ENCODE assay signal across 8 cellular contexts in the genomic region with DNA sequence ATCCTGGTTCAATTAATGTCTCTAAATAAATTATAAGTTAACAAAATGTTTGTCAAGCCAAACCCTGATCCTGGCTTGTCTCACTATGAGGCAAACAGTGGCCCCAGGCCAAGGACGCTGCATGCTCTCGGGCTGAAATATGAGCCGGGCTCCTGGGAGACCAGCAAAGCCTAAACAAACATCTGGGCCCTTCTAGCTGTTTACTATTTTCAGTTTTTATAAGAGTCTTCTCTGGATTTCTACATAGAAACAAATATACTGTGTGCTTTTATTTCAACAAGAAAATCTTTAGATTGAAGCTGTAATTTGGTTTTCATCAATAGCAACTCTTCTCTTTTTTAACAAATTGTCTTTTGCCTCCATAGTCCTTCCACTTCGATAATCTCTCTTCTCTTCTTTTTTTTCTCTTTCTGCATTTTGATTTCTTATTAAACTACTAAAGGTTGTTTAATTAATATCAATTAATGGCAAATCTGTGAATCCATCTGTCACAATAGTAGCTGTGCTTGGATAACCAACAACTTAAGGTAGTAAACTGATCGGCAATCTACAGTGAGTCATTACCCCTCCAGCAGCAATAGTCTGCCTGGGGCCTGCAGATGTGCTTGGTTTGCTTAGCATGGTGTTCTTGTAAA.
DNase-seq lines count a peak whose midpoint lies in the region; ATAC-seq, FAIRE-seq and TF ChIP-seq lines count a peak whose summit lies in the region.

No MANE protein-coding gene starts in this region.

- H3K36me3 ChIP-seq in ACC112 (ENCODE audit: insufficient read depth, low read length) (no peaks in the 10 kb centered on the region), K562 (ENCODE audit: control insufficient read depth, insufficient read depth, low read length) (no peaks in the 10 kb centered on the region), upper lobe of right lung (no peaks in the 10 kb centered on the region)

- H3K9me3 Mint-ChIP-seq in CD4-positive, alpha-beta T cell: no peaks in the 10 kb centered on the region

- no peaks in the 10 kb centered on the region for H3K36me3 Mint-ChIP-seq in CD4-positive, alpha-beta T cell (ENCODE audit: low read depth)

- in situ Hi-C loops in K562 (cut with MboI): no loop called here

- WGBS in K562 (ENCODE audit: insufficient coverage, low coverage, missing lambda C conversion rate): 6% methylated on average over 5 of the region's 5 CpGs

- no peaks in the 10 kb centered on the region for H3K4me1 Mint-ChIP-seq in CD4-positive, alpha-beta T cell (ENCODE audit: low read depth)

- H3K9me1 ChIP-seq in K562 (ENCODE audit: control insufficient read depth, insufficient read depth, low read length): no peaks in the 10 kb centered on the region

- H3K4me3 ChIP-seq in ACC112 (ENCODE audit: low read depth, low read length) (peak overlapping the region; percentile 45), K562 (no peak overlapping the region), upper lobe of right lung (no peak overlapping the region)

- H3K9me3 ChIP-seq in K562 (replicated peaks; ENCODE audit: control insufficient read depth, insufficient read depth, low read depth, low read length): no peaks in the 10 kb centered on the region
- no peaks in the 10 kb centered on the region for H3K9me3 ChIP-seq in upper lobe of right lung
- H3K9me3 ChIP-seq in CD4-positive, alpha-beta T cell (ENCODE audit: control insufficient read depth, low read length): no peaks in the 10 kb centered on the region

- DNase-seq in NCI-H1092 (lab: John Stamatoyannopoulos, UW) (peak; percentile 73), K562 (ENCODE audit: extremely low read depth in 1 of 4, low spot score in 3 of 4) (peak; percentile 20 to 82 (median 49)), left colon (peak; percentile 53 to 62), upper lobe of right lung (peak; percentile 73), OCI-M1 (lab: John Stamatoyannopoulos, UW) (no peak)
- DNase-seq in CD4-positive, alpha-beta T cell: no peak

- POLR2A ChIA-PET in K562 (lab: Yijun Ruan, JAX): interaction anchor here (1.1 kb wide), 1 partner anchor 17 kb away, joined by 4 read pairs; no protein-coding TSS in a partner anchor
- POLR2A ChIA-PET in CD4-positive, alpha-beta T cell (lab: Charles Lee): no interaction called here

- no peak overlapping the region for H3K4me3 Mint-ChIP-seq in CD4-positive, alpha-beta T cell

- TF ChIP-seq CTCF in K562 (IDR thresholded peaks at IDR 0.05 in 2 of 3, conservative IDR thresholded peaks at IDR 0.05 in 1 of 3; ENCODE audit: insufficient read depth in 2 of 3, low read depth in 1 of 3, low read length in 3 of 3) (no peak; a peak in 1 of 6 replicates), upper lobe of right lung (IDR thresholded peaks at IDR 0.05) (no peak)
- TF ChIP-seq CTCF in CD4-positive, alpha-beta T cell (IDR thresholded peaks at IDR 0.05): no peak

- peak overlapping the region; percentile 6; the same call in 1 of the 2 replicates for H3K27ac ChIP-seq in ACC112 (ENCODE audit: low read depth, low read length)
- peak overlapping the region; percentile 54; the same call in 1 of the 3 replicates for H3K27ac ChIP-seq in K562 (ENCODE audit: extremely low read depth, low read depth, low read length)
- no peak overlapping the region for H3K27ac ChIP-seq in upper lobe of right lung
- H3K27ac ChIP-seq in CD4-positive, alpha-beta T cell (ENCODE audit: low read depth, low read length): no peak overlapping the region

- H3K27me3 ChIP-seq in ACC112 (ENCODE audit: insufficient read depth, low read length) (peaks cover 30% of the 10 kb centered on the region), K562 (ENCODE audit: control insufficient read depth in 2 of 2, insufficient read depth in 2 of 2, low read length in 2 of 2) (no peaks in the 10 kb centered on the region), upper lobe of right lung (peaks cover under 1% of the 10 kb centered on the region)
- H3K27me3 ChIP-seq in CD4-positive, alpha-beta T cell (ENCODE audit: control insufficient read depth, insufficient read depth, low read length): no peaks in the 10 kb centered on the region

- TF ChIP-seq POLR2A in K562 (conservative IDR thresholded peaks at IDR 0.05): no peak

- BruUV-seq in K562 (replicated peaks; lab: Mats Ljungman, UMichigan): no TSS peak

- H3K4me2 ChIP-seq in K562 (ENCODE audit: insufficient read depth, low read length): peak overlapping the region; percentile 43

- H3K9ac ChIP-seq in K562 (ENCODE audit: insufficient read depth in 1 of 2, low read depth in 2 of 2, low read length in 2 of 2): 0 out of 4 replicates have a peak overlapping the region, but pooled peaks of 1 of the 2 experiments have one; percentile 18

- intact Hi-C loops in K562 (cut with micrococcal nuclease): no loop called here
- intact Hi-C loops in left colon (cut with DNase I, micrococcal nuclease): no loop called here
- intact Hi-C loops in upper lobe of right lung (cut with DNase I): no loop called here
- intact Hi-C loops in CD4-positive, alpha-beta T cell (cut with DNase I, micrococcal nuclease): no loop called here

- peaks cover 30% of the 10 kb centered on the region for H3K27me3 Mint-ChIP-seq in CD4-positive, alpha-beta T cell

- no peaks in the 10 kb centered on the region for H4K20me1 ChIP-seq in K562 (replicated peaks; ENCODE audit: control insufficient read depth, insufficient read depth, low read length)

- H3K79me2 ChIP-seq in ACC112 (ENCODE audit: control insufficient read depth, insufficient read depth, low read length, unreplicated experiment) (no peaks in the 10 kb centered on the region), K562 (ENCODE audit: control insufficient read depth, insufficient read depth, low read length) (no peaks in the 10 kb centered on the region)

- peaks cover 8% of the 10 kb centered on the region for H3K4me1 ChIP-seq in ACC112 (ENCODE audit: control insufficient read depth, insufficient read depth, low read length, unreplicated experiment)
- H3K4me1 ChIP-seq in K562 (replicated peaks in 1 of 2; ENCODE audit: control insufficient read depth in 2 of 2, insufficient read depth in 2 of 2, low read length in 2 of 2): peaks cover 0 to 9% of the 10 kb centered on the region in 2 experiments; a peak in 3 of 5 replicates
- H3K4me1 ChIP-seq in upper lobe of right lung: no peaks in the 10 kb centered on the region

- peak; percentile 81 for FAIRE-seq in K562 (lab: Jason Lieb, UNC)

- CTCF ChIA-PET in K562 (lab: Yijun Ruan, JAX; ENCODE audit: low intra/inter-chr PET ratio): no interaction called here
- CTCF ChIA-PET in CD4-positive, alpha-beta T cell (lab: Charles Lee): interaction anchor here (0.6 kb wide), 1 partner anchor 15 kb away, joined by 3 read pairs; no protein-coding TSS in a partner anchor

- TF ChIP-seq EP300 in K562 (IDR thresholded peaks at IDR 0.05; ENCODE audit: low read length): no peak

- peak; percentile 99 for ATAC-seq in K562
- ATAC-seq in left colon: no peak
- peak; percentile 73 for ATAC-seq in upper lobe of right lung
- ATAC-seq in GM18870 (IDR thresholded peaks at IDR 0.05; ENCODE audit: unreplicated experiment): no peak
- no peak for ATAC-seq in CD4-positive, alpha-beta T cell (ENCODE audit: poor library complexity)

- H3K27ac Mint-ChIP-seq in CD4-positive, alpha-beta T cell: no peak overlapping the region

- H2AFZ ChIP-seq in ACC112 (ENCODE audit: low read length, unreplicated experiment): no peak overlapping the region
- peak overlapping the region; percentile 87 for H2AFZ ChIP-seq in K562 (ENCODE audit: low read depth, low read length)

- no peak for TF ChIP-seq RAD21 in K562 (CRISPR knock-in tag; conservative IDR thresholded peaks at IDR 0.05 in 1 of 2, IDR thresholded peaks at IDR 0.05 in 1 of 2)

TF ChIP-seq in K562, 482 proteins besides CTCF, POLR2A, EP300 and RAD21 (continues in another document):
- no peak for TF ChIP-seq CBX8 (IDR thresholded peaks at IDR 0.05; ENCODE audit: borderline replicate concordance, extremely low read depth, low read depth, low read length, poor library complexity, severe bottlenecking)
- TF ChIP-seq NCOA6 (IDR thresholded peaks at IDR 0.05): no peak
- TF ChIP-seq ZBTB1 (CRISPR knock-in tag; IDR thresholded peaks at IDR 0.05; ENCODE audit: borderline replicate concordance, low read depth): no peak
- TF ChIP-seq, protein P1, sequence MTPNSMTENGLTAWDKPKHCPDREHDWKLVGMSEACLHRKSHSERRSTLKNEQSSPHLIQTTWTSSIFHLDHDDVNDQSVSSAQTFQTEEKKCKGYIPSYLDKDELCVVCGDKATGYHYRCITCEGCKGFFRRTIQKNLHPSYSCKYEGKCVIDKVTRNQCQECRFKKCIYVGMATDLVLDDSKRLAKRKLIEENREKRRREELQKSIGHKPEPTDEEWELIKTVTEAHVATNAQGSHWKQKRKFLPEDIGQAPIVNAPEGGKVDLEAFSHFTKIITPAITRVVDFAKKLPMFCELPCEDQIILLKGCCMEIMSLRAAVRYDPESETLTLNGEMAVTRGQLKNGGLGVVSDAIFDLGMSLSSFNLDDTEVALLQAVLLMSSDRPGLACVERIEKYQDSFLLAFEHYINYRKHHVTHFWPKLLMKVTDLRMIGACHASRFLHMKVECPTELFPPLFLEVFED (CRISPR knock-in tag; conservative IDR thresholded peaks at IDR 0.05): no peak
- no peak for TF ChIP-seq PTTG1 (tag; IDR thresholded peaks at IDR 0.05; ENCODE audit: low read depth)
- TF ChIP-seq FOXJ3 (CRISPR knock-in tag; IDR thresholded peaks at IDR 0.05): no peak
- TF ChIP-seq TAF15 (IDR thresholded peaks at IDR 0.05; ENCODE audit: low read depth, low read length): no peak
- TF ChIP-seq CBFA2T2 (conservative IDR thresholded peaks at IDR 0.05): peak; percentile 53; the same call in 1 of the 2 replicates
- peak; percentile 71 for TF ChIP-seq NFIC (IDR thresholded peaks at IDR 0.05)
- TF ChIP-seq, protein P2, sequence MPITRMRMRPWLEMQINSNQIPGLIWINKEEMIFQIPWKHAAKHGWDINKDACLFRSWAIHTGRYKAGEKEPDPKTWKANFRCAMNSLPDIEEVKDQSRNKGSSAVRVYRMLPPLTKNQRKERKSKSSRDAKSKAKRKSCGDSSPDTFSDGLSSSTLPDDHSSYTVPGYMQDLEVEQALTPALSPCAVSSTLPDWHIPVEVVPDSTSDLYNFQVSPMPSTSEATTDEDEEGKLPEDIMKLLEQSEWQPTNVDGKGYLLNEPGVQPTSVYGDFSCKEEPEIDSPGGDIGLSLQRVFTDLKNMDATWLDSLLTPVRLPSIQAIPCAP (CRISPR knock-in tag; IDR thresholded peaks at IDR 0.05; ENCODE audit: borderline replicate concordance): no peak
- 0 out of 2 replicates have a peak, but pooled peaks have one; percentile 31 for TF ChIP-seq SNIP1 (IDR thresholded peaks at IDR 0.05; ENCODE audit: low read depth)
- peak in 1 of 2 experiments; percentile 49; a peak in 1 of 3 replicates for TF ChIP-seq CBX3 (IDR thresholded peaks at IDR 0.05; ENCODE audit: borderline replicate concordance in 1 of 2, low read length in 2 of 2)

Comparison
In these comparisons a context has a peak if more than half of its experiments do, and no peak if none do; other contexts are left out.
1. H3K27ac ChIP-seq: peak in ACC112 (single experiment) and K562 (single experiment); none in upper lobe of right lung (single experiment) and CD4-positive, alpha-beta T cell (single experiment).
2. DNase-seq: peak in NCI-H1092 (single experiment), K562 (4 of 4), left colon (2 of 2) and upper lobe of right lung (single experiment); none in OCI-M1 (single experiment) and CD4-positive, alpha-beta T cell (0 of 10).
3. ATAC-seq: peak in K562 (single experiment) and upper lobe of right lung (single experiment); none in left colon (single experiment), GM18870 (single experiment) and CD4-positive, alpha-beta T cell (single experiment).